Comparison of ENCODE assay signal across 14 cellular contexts in genomic region chr6:146149770-146150169, GRCh38.
"Had no signal": no experiment of that assay in that cellular context is flagged by ENCODE, and none has a peak within 500 bp of the region (broad histone marks: within the 10 kb centered on the region; RNA-seq: fewer than 3 reads in every experiment).

No MANE protein-coding gene starts in this region.

- H2AFZ ChIP-seq: neural progenitor cell had no signal

- H3K4me1 ChIP-seq: esophagus muscularis mucosa had no signal

- H3K27me3 ChIP-seq: brain microvascular endothelial cell, esophagus muscularis mucosa, neural progenitor cell, ovary had no signal

- H3K4me3 ChIP-seq: esophagus muscularis mucosa, neural progenitor cell, ovary had no signal

- H3K9me3 ChIP-seq: esophagus muscularis mucosa, ovary had no signal

- DNase-seq: activated CD4-positive, alpha-beta memory T cell treated with anti-CD3 and anti-CD28 coated beads for 36 hours; activated gamma-delta T cell treated with Interleukin-2 at 50 U/mL for 16 hours; activated naive CD8-positive, alpha-beta T cell treated with anti-CD3 and anti-CD28 coated beads for 36 hours; activated T-cell treated with anti-CD3 and anti-CD28 coated beads, Interleukin-2, amount 50 U/mL, for 48 hours; brain microvascular endothelial cell; dermis blood vessel endothelial cell; ovary; stimulated activated CD4-positive, alpha-beta T cell treated with anti-CD3 and anti-CD28 coated beads, Interleukin-2, amount 100 ng/mL, for 48 hours; stimulated activated CD8-positive, alpha-beta memory T cell treated with anti-CD3 and anti-CD28 coated beads, Interleukin-4, amount 100 ng/mL, for 48 hours; T-helper 9 cell had no signal

- H3K27ac ChIP-seq: brain microvascular endothelial cell, esophagus muscularis mucosa, neural progenitor cell, ovary had no signal

- FAIRE-seq: endometrium, keratinocyte had no signal

- H3K9ac ChIP-seq: neural progenitor cell had no signal

- H3K36me3 ChIP-seq: brain microvascular endothelial cell, esophagus muscularis mucosa, neural progenitor cell, ovary had no signal

- H3K4me2 ChIP-seq: neural progenitor cell had no signal
